ENCODE assay signal across 8 cellular contexts in genomic region chr12:109462868-109463692, GRCh38. TPM values are rescaled to one million over a fixed set of nuclear protein-coding genes. Genes with fewer than 3 reads are reported as not detected.
DNase-seq lines count a peak whose midpoint lies in the region; ATAC-seq and TF ChIP-seq lines count a peak whose summit lies in the region.

No MANE protein-coding gene starts in this region.

- peak overlapping the region; percentile 11 to 75 for H3K27ac Mint-ChIP-seq in activated naive CD4-positive, alpha-beta T cell treated with anti-CD3 and anti-CD28 coated beads, Interleukin-2, amount 50 U/mL, for 72 hours

- DNase-seq in activated naive CD4-positive, alpha-beta T cell treated with anti-CD3 and anti-CD28 coated beads, Interleukin-2, amount 50 U/mL, for 72 hours (ENCODE audit: low spot score in 2 of 2): no peak
- DNase-seq in activated naive CD4-positive, alpha-beta T cell treated with Interleukin-2 at 50 U/mL for 16 hours: no peak
- peak; percentile 97 for DNase-seq in foreskin melanocyte
- DNase-seq in omental fat pad (ENCODE audit: low spot score): no peak
- no peak for DNase-seq in DMS53 (lab: John Stamatoyannopoulos, UW)
- DNase-seq in SHP77 treated with DMSO at 0.1 percent for 48 hours (lab: John Stamatoyannopoulos, UW): no peak

- peaks cover 0 to 10% of the 10 kb centered on the region in 2 donors for H3K36me3 Mint-ChIP-seq in activated naive CD4-positive, alpha-beta T cell treated with anti-CD3 and anti-CD28 coated beads, Interleukin-2, amount 50 U/mL, for 72 hours

- TF ChIP-seq CTCF in WI38 (IDR thresholded peaks at IDR 0.05; ENCODE audit: low read depth, low read length) (no peak), omental fat pad (IDR thresholded peaks at IDR 0.05) (no peak)

- H3K4me3 ChIP-seq in WI38 (ENCODE audit: low read depth, low read length): peak overlapping the region; percentile 46

- ATAC-seq in activated naive CD4-positive, alpha-beta T cell treated with anti-CD3 and anti-CD28 coated beads, Interleukin-2, amount 50 U/mL, for 72 hours: peak; percentile 76 to 89
- peak; percentile 73 for ATAC-seq in omental fat pad (ENCODE audit: low FRiP score)
- ATAC-seq in activated CD4-positive, CD25-positive, alpha-beta regulatory T cell treated with anti-CD3 and anti-CD28 coated beads, Interleukin-2, amount 50 U/mL, for 24 hours: no peak

- H3K9me3 Mint-ChIP-seq in activated naive CD4-positive, alpha-beta T cell treated with anti-CD3 and anti-CD28 coated beads, Interleukin-2, amount 50 U/mL, for 72 hours: no peaks in the 10 kb centered on the region

RNA-seq across cellular contexts. Expression of gene KCTD10, which starts 14.0 kb away (rescaled TPM):
- total RNA-seq in activated naive CD4-positive, alpha-beta T cell treated with anti-CD3 and anti-CD28 coated beads, Interleukin-2, amount 50 U/mL, for 72 hours: 10 to 100 TPM; 53.5 to 56.9 TPM
- total RNA-seq in omental fat pad: 10 to 100 TPM; 75.6 to 99.6 (median 81.8) TPM

RNA-seq across cellular contexts. Expression of gene UBE3B, which starts 14.4 kb away (rescaled TPM):
- 10 to 100 TPM; 28.8 to 37.6 TPM for total RNA-seq in activated naive CD4-positive, alpha-beta T cell treated with anti-CD3 and anti-CD28 coated beads, Interleukin-2, amount 50 U/mL, for 72 hours
- 10 to 100 TPM; 36.6 to 82.4 (median 40.1) TPM for total RNA-seq in omental fat pad

Comparison
In these comparisons a context has a peak if more than half of its experiments do, and no peak if none do; other contexts are left out.
1. ATAC-seq: peak in activated naive CD4-positive, alpha-beta T cell treated with anti-CD3 and anti-CD28 coated beads, Interleukin-2, amount 50 U/mL, for 72 hours (2 of 2) and omental fat pad (single experiment); none in activated CD4-positive, CD25-positive, alpha-beta regulatory T cell treated with anti-CD3 and anti-CD28 coated beads, Interleukin-2, amount 50 U/mL, for 24 hours (0 of 2).